Comparison of ENCODE assay signal across 7 cellular contexts in genomic region chrX:13223868-13224555, GRCh38.
A peak's percentile ranks its signal among the peaks of the same experiment; 100 is the strongest.
DNase-seq lines count a peak whose midpoint lies in the region; ATAC-seq and TF ChIP-seq lines count a peak whose summit lies in the region.

No MANE protein-coding gene starts in this region.

- H3K4me3 Mint-ChIP-seq in natural killer cell treated with Interleukin-12 subunit alpha and Interleukin-12 subunit beta and Interleukin-15 and Interleukin-18, amount 100 ng/mL, for 72 hours: no peak overlapping the region

- H3K27ac ChIP-seq in gastroesophageal sphincter (no peak overlapping the region), smooth muscle cell (ENCODE audit: low read depth) (peak overlapping the region; percentile 83)

- H3K36me3 ChIP-seq in gastroesophageal sphincter: no peaks in the 10 kb centered on the region
- no peaks in the 10 kb centered on the region for H3K36me3 ChIP-seq in smooth muscle cell (ENCODE audit: low read depth)

- peak overlapping the region; percentile 16 for H3K4me2 ChIP-seq in smooth muscle cell

- H3K36me3 Mint-ChIP-seq in natural killer cell treated with Interleukin-12 subunit alpha and Interleukin-12 subunit beta and Interleukin-15 and Interleukin-18, amount 100 ng/mL, for 72 hours: no peaks in the 10 kb centered on the region

- H3K9ac ChIP-seq in smooth muscle cell (ENCODE audit: low read depth): peak overlapping the region; percentile 31

- no peaks in the 10 kb centered on the region for H3K79me2 ChIP-seq in smooth muscle cell (ENCODE audit: low read depth)

- DNase-seq in HT1080 (ENCODE audit: low read depth) (peak; percentile 97), SHP77 treated with DMSO at 0.1 percent for 48 hours (lab: John Stamatoyannopoulos, UW) (peak; percentile 37), smooth muscle cell (lab: John Stamatoyannopoulos, UW; ENCODE audit: unreplicated experiment) (no peak), NCI-H82 (lab: John Stamatoyannopoulos, UW) (no peak), OCI-M2 (lab: John Stamatoyannopoulos, UW; ENCODE audit: unreplicated experiment) (no peak)
- DNase-seq in natural killer cell treated with Interleukin-12 subunit alpha and Interleukin-12 subunit beta and Interleukin-15 and Interleukin-18, amount 100 ng/mL, for 72 hours (ENCODE audit: low spot score): no peak

- TF ChIP-seq CTCF in gastroesophageal sphincter (IDR thresholded peaks at IDR 0.05) (no peak), smooth muscle cell (IDR thresholded peaks at IDR 0.05; ENCODE audit: borderline replicate concordance, insufficient read depth, poor library complexity, severe bottlenecking) (no peak)

- H3K9me3 ChIP-seq in gastroesophageal sphincter (no peaks in the 10 kb centered on the region), smooth muscle cell (replicated peaks; ENCODE audit: low read depth) (no peaks in the 10 kb centered on the region)

- ATAC-seq in gastroesophageal sphincter: peak; percentile 85
- ATAC-seq in natural killer cell treated with Interleukin-12 subunit alpha and Interleukin-12 subunit beta and Interleukin-15 and Interleukin-18, amount 100 ng/mL, for 72 hours: no peak

- H3K9me3 Mint-ChIP-seq in natural killer cell treated with Interleukin-12 subunit alpha and Interleukin-12 subunit beta and Interleukin-15 and Interleukin-18, amount 100 ng/mL, for 72 hours: no peaks in the 10 kb centered on the region

- no peak for TF ChIP-seq EP300 in gastroesophageal sphincter (IDR thresholded peaks at IDR 0.05)

- H3K4me1 ChIP-seq in gastroesophageal sphincter (peaks cover 0 to 16% (median 0%) of the 10 kb centered on the region in 3 donors), smooth muscle cell (ENCODE audit: low read depth) (peaks cover 17% of the 10 kb centered on the region)

- H3K4me3 ChIP-seq in gastroesophageal sphincter: no peak overlapping the region
- no peak overlapping the region for H3K4me3 ChIP-seq in smooth muscle cell

- no peaks in the 10 kb centered on the region for H4K20me1 ChIP-seq in smooth muscle cell (ENCODE audit: low read depth)

- no peak for TF ChIP-seq POLR2A in gastroesophageal sphincter (IDR thresholded peaks at IDR 0.05)

- peaks cover 7% of the 10 kb centered on the region for H3F3A ChIP-seq in smooth muscle cell (ENCODE audit: low read depth)

- no peak overlapping the region for H3K27ac Mint-ChIP-seq in natural killer cell treated with Interleukin-12 subunit alpha and Interleukin-12 subunit beta and Interleukin-15 and Interleukin-18, amount 100 ng/mL, for 72 hours

- WGBS in gastroesophageal sphincter (ENCODE audit: low coverage in 1 of 2), 2 donors: 29 to 71% methylated on average over 1 to 2 of the region's 2 CpGs
- WGBS in smooth muscle cell (ENCODE audit: low lambda C conversion rate): 50% methylated on average over 2 of the region's 2 CpGs

- peaks cover 0 to 4% of the 10 kb centered on the region in 2 donors for H3K4me1 Mint-ChIP-seq in natural killer cell treated with Interleukin-12 subunit alpha and Interleukin-12 subunit beta and Interleukin-15 and Interleukin-18, amount 100 ng/mL, for 72 hours (ENCODE audit: low read depth in 2 of 2)

- H2AFZ ChIP-seq in smooth muscle cell (ENCODE audit: low read depth): peak overlapping the region; percentile 27

- H3K27me3 Mint-ChIP-seq in natural killer cell treated with Interleukin-12 subunit alpha and Interleukin-12 subunit beta and Interleukin-15 and Interleukin-18, amount 100 ng/mL, for 72 hours: peaks cover 10 to 24% of the 10 kb centered on the region in 2 donors

- no peaks in the 10 kb centered on the region for H3K27me3 ChIP-seq in gastroesophageal sphincter
- no peaks in the 10 kb centered on the region for H3K27me3 ChIP-seq in smooth muscle cell (ENCODE audit: low read depth)

Comparison
In these comparisons a context has a peak if more than half of its experiments do, and no peak if none do; other contexts are left out.
1. DNase-seq: peak in HT1080 (single experiment) and SHP77 treated with DMSO at 0.1 percent for 48 hours (single experiment); none in smooth muscle cell (single experiment), NCI-H82 (single experiment), natural killer cell treated with Interleukin-12 subunit alpha and Interleukin-12 subunit beta and Interleukin-15 and Interleukin-18, amount 100 ng/mL, for 72 hours (single experiment) and OCI-M2 (single experiment).